Comparison of ENCODE assay signal across 23 cellular contexts in genomic region chr2:227592694-227593387, GRCh38. TPM values are rescaled to one million over a fixed set of nuclear protein-coding genes. Genes with fewer than 3 reads are reported as not detected.
DNase-seq lines count a peak whose midpoint lies in the region; ATAC-seq and TF ChIP-seq lines count a peak whose summit lies in the region.
"Had no signal": no experiment of that assay in that cellular context is flagged by ENCODE, and none has a peak within 500 bp of the region (broad histone marks: within the 10 kb centered on the region; RNA-seq: fewer than 3 reads in every experiment).

No MANE protein-coding gene starts in this region.

- intact Hi-C loops in esophagus squamous epithelium (cut with DNase I) = no loop called here
- intact Hi-C loops in vagina (cut with DNase I) = no loop called here

- H3K4me1 ChIP-seq in foreskin keratinocyte (no peaks in the 10 kb centered on the region), esophagus squamous epithelium (no peaks in the 10 kb centered on the region), vagina (no peaks in the 10 kb centered on the region)
- H3K4me1 ChIP-seq: sigmoid colon, SJSA1 had no signal

- 74 to 86% methylated on average over 1 of the region's 1 CpG for WGBS in esophagus squamous epithelium, 2 donors

- DNase-seq in foreskin keratinocyte (no peak), esophagus squamous epithelium (lab: John Stamatoyannopoulos, UW) (no peak), vagina (ENCODE audit: extremely low spot score in 2 of 2) (no peak)
- DNase-seq in activated CD4-positive, CD25-positive, alpha-beta regulatory T cell treated with anti-CD3 and anti-CD28 coated beads, Interleukin-2, amount 50 U/mL, for 72 hours = no peak
- DNase-seq: activated CD8-positive, alpha-beta memory T cell treated with anti-CD3 and anti-CD28 coated beads, Interleukin-2, amount 10 ng/mL, durations not matched to agents 7 days and 5 days; activated naive CD4-positive, alpha-beta T cell; brain microvascular endothelial cell; effector CD4-positive, alpha-beta T cell; H7; KG1; mammary epithelial cell; NCI-H1417; NCI-H2227 treated with DMSO at 0.1 percent for 48 hours; sigmoid colon; stimulated activated CD4-positive, alpha-beta T cell treated with anti-CD3 and anti-CD28 coated beads, Interleukin-4, amount 100 ng/mL, for 4 hours; WERI-Rb-1 had no signal

- peaks cover 4% of the 10 kb centered on the region for H3K27me3 ChIP-seq in foreskin keratinocyte
- peaks cover 0 to 12% (median 0%) of the 10 kb centered on the region in 4 donors for H3K27me3 ChIP-seq in esophagus squamous epithelium
- H3K27me3 ChIP-seq in vagina = no peaks in the 10 kb centered on the region
- H3K27me3 ChIP-seq: brain microvascular endothelial cell, sigmoid colon had no signal

- TF ChIP-seq CTCF in foreskin keratinocyte (conservative IDR thresholded peaks at IDR 0.05) (no peak), esophagus squamous epithelium (IDR thresholded peaks at IDR 0.05) (no peak), vagina (IDR thresholded peaks at IDR 0.05) (no peak)

- TF ChIP-seq POLR2A in esophagus squamous epithelium (IDR thresholded peaks at IDR 0.05) = no peak
- no peak for TF ChIP-seq POLR2A in vagina (IDR thresholded peaks at IDR 0.05)

- H3K9me3 ChIP-seq in esophagus squamous epithelium = no peaks in the 10 kb centered on the region
- no peaks in the 10 kb centered on the region for H3K9me3 ChIP-seq in vagina
- H3K9me3 ChIP-seq: SJSA1 had no signal

- ATAC-seq in GM18873 (IDR thresholded peaks at IDR 0.05; ENCODE audit: low FRiP score, unreplicated experiment) = peak; percentile 59
- peak; percentile 90 for ATAC-seq in GM21526 (IDR thresholded peaks at IDR 0.05; ENCODE audit: low FRiP score, unreplicated experiment)
- peak; percentile 68 for ATAC-seq in HG03159 (IDR thresholded peaks at IDR 0.05; ENCODE audit: unreplicated experiment)
- ATAC-seq in foreskin keratinocyte = peak; percentile 38
- ATAC-seq: activated CD8-positive, alpha-beta memory T cell treated with anti-CD3 and anti-CD28 coated beads, Interleukin-2, amount 10 ng/mL, durations not matched to agents 7 days and 5 days; stimulated activated effector memory CD8-positive, alpha-beta T cell treated with anti-CD3 and anti-CD28 coated beads, Interleukin-12 subunit alpha, Interleukin-12 subunit beta, amount 100 ng/mL, for 72 hours had no signal

- no peak overlapping the region for H3K4me3 ChIP-seq in esophagus squamous epithelium
- no peak overlapping the region for H3K4me3 ChIP-seq in vagina
- H3K4me3 ChIP-seq: sigmoid colon, SJSA1 had no signal

- H3K36me3 ChIP-seq in esophagus squamous epithelium (no peaks in the 10 kb centered on the region), vagina (no peaks in the 10 kb centered on the region)
- H3K36me3 ChIP-seq: brain microvascular endothelial cell, sigmoid colon, SJSA1, WERI-Rb-1 had no signal

- H3K27ac ChIP-seq in foreskin keratinocyte = no peak overlapping the region
- no peak overlapping the region for H3K27ac ChIP-seq in esophagus squamous epithelium
- H3K27ac ChIP-seq in vagina = no peak overlapping the region
- H3K27ac ChIP-seq: brain microvascular endothelial cell, sigmoid colon, SJSA1, WERI-Rb-1 had no signal

RNA-seq across cellular contexts. Expression of gene SCYGR2, which starts 5.9 kb away (rescaled TPM):
- not detected in 2 replicates for total RNA-seq in foreskin keratinocyte
- not detected in 2 replicates for polyA plus RNA-seq in foreskin keratinocyte
- not detected for total RNA-seq in esophagus squamous epithelium
- not detected for total RNA-seq in vagina
- total RNA-seq: activated CD8-positive, alpha-beta memory T cell treated with anti-CD3 and anti-CD28 coated beads, Interleukin-2, amount 10 ng/mL, durations not matched to agents 7 days and 5 days; Daoy; H7; mammary epithelial cell; neural crest cell; sigmoid colon; SJSA1 had no signal
- polyA plus RNA-seq: mammary epithelial cell, sigmoid colon had no signal

RNA-seq across cellular contexts. Expression of gene SCYGR3, which starts 21.8 kb away (rescaled TPM):
- not detected in 2 replicates for total RNA-seq in foreskin keratinocyte
- polyA plus RNA-seq in foreskin keratinocyte = not detected in 2 replicates
- not detected for total RNA-seq in esophagus squamous epithelium
- total RNA-seq in vagina = not detected
- total RNA-seq: activated CD8-positive, alpha-beta memory T cell treated with anti-CD3 and anti-CD28 coated beads, Interleukin-2, amount 10 ng/mL, durations not matched to agents 7 days and 5 days; Daoy; H7; mammary epithelial cell; neural crest cell; sigmoid colon; SJSA1 had no signal
- polyA plus RNA-seq: mammary epithelial cell, sigmoid colon had no signal

RNA-seq across cellular contexts. Expression of gene SCYGR4, which starts 24.5 kb away (rescaled TPM):
- total RNA-seq in foreskin keratinocyte = not detected in 2 replicates
- not detected in 2 replicates for polyA plus RNA-seq in foreskin keratinocyte
- not detected for total RNA-seq in esophagus squamous epithelium
- not detected for total RNA-seq in vagina
- total RNA-seq: activated CD8-positive, alpha-beta memory T cell treated with anti-CD3 and anti-CD28 coated beads, Interleukin-2, amount 10 ng/mL, durations not matched to agents 7 days and 5 days; Daoy; H7; mammary epithelial cell; neural crest cell; sigmoid colon; SJSA1 had no signal
- polyA plus RNA-seq: mammary epithelial cell, sigmoid colon had no signal

Comparison
In these comparisons a context has a peak if more than half of its experiments do, and no peak if none do; other contexts are left out.
1. ATAC-seq: peak in every context shown above with its lines; median percentile 90 in GM21526; 68 in HG03159; 59 in GM18873; 38 in foreskin keratinocyte.